ENCODE assay signal across 10 cellular contexts in the genomic region with DNA sequence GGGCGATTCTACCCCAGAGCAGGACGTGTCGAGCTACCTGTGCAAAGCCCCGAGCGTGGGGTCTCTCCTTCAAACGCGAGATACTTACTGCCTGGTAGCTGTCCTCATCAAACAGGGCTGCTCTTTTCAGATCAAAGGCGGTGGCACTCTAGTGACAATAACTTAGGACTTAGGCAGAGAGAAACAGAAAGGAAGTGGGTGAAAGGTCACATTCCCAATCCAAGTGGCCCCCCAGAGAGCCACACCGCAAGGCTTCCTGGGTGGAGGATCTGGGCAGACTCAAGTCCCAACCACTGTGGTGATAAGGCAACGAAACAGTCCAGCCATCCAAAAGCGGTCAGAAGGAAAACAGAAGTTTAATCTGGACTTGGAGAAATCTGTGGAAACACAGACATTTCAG.
DNase-seq lines count a peak whose midpoint lies in the region; ATAC-seq and TF ChIP-seq lines count a peak whose summit lies in the region.
"Had no signal": no experiment of that assay in that cellular context is flagged by ENCODE, and none has a peak within 500 bp of the region (broad histone marks: within the 10 kb centered on the region; RNA-seq: fewer than 3 reads in every experiment).

No MANE protein-coding gene starts in this region.

- H3K27ac ChIP-seq in SJCRH30: 0 out of 2 replicates have a peak overlapping the region, but pooled peaks have one; percentile 8
- no peak overlapping the region for H3K27ac ChIP-seq in neuronal stem cell (replicated peaks; ENCODE audit: low read length)

- H2AK5ac ChIP-seq in neuronal stem cell (ENCODE audit: low read depth, low read length): no peak overlapping the region

- H4K8ac ChIP-seq in neuronal stem cell (ENCODE audit: low read depth, low read length): no peak overlapping the region

- POLR2A ChIA-PET in AG04449 (lab: Yijun Ruan, JAX): no interaction called here

- no peak overlapping the region for H3K23ac ChIP-seq in neuronal stem cell (ENCODE audit: low read depth, low read length, poor library complexity)

- H3K4me1 ChIP-seq in SJCRH30: peaks cover 47% of the 10 kb centered on the region
- H3K4me1 ChIP-seq in neuronal stem cell (ENCODE audit: control insufficient read depth in 2 of 2, insufficient read depth in 1 of 2, low read depth in 1 of 2, low read length in 2 of 2): peaks cover 2 to 19% of the 10 kb centered on the region in 2 donors

- H2BK120ac ChIP-seq in neuronal stem cell (ENCODE audit: low read depth, low read length): no peak overlapping the region

- H2BK5ac ChIP-seq in neuronal stem cell (ENCODE audit: low read length): no peak overlapping the region

- TF ChIP-seq CTCF in AG04449 (IDR thresholded peaks at IDR 0.05; ENCODE audit: insufficient read depth, low read length, missing control alignments): no peak
- TF ChIP-seq CTCF in fibroblast of the aortic adventitia (IDR thresholded peaks at IDR 0.05; ENCODE audit: insufficient read depth, low read length): no peak

- H3K4me3 ChIP-seq in AG04449 (ENCODE audit: low read depth, low read length) (peak overlapping the region; percentile 29), SJCRH30 (no peak overlapping the region), fibroblast of the aortic adventitia (ENCODE audit: low read depth, low read length) (peak overlapping the region; percentile 46), neuronal stem cell (ENCODE audit: low read length in 2 of 2) (no peak overlapping the region)

- ATAC-seq in GM21723 (IDR thresholded peaks at IDR 0.05; ENCODE audit: unreplicated experiment): no peak
- ATAC-seq: activated T-cell treated with anti-CD3 and anti-CD28 coated beads, Interleukin-2, amount 50 U/mL, for 72 hours had no signal

- no peaks in the 10 kb centered on the region for H3K79me1 ChIP-seq in neuronal stem cell (ENCODE audit: low read depth, low read length)

- H2AFZ ChIP-seq in neuronal stem cell (ENCODE audit: low read length): no peak overlapping the region

- no peak overlapping the region for H3K4ac ChIP-seq in neuronal stem cell (ENCODE audit: low read length)

- no peak overlapping the region for H3K4me2 ChIP-seq in neuronal stem cell (ENCODE audit: insufficient read depth, low read length, poor library complexity, severe bottlenecking)

- no CpG with 5 or more reads among the region's 11 CpGs for WGBS in neuronal stem cell (ENCODE audit: extremely low coverage in 2 of 2, insufficient read length in 2 of 2, insufficient replicate concordance in 1 of 2), 2 donors

- no peak overlapping the region for H3K9ac ChIP-seq in neuronal stem cell (ENCODE audit: low read depth, low read length, poor library complexity)

- H4K91ac ChIP-seq in neuronal stem cell (ENCODE audit: low read depth, low read length, poor library complexity): no peak overlapping the region

- H3K9me3 ChIP-seq in SJCRH30 (replicated peaks) (no peaks in the 10 kb centered on the region; the same call in 1 of the 2 replicates), neuronal stem cell (replicated peaks in 1 of 2; ENCODE audit: control insufficient read depth in 2 of 2, insufficient read depth in 1 of 2, low read depth in 1 of 2, low read length in 2 of 2) (no peaks in the 10 kb centered on the region)

- H3K27me3 ChIP-seq in SJCRH30: no peaks in the 10 kb centered on the region
- no peaks in the 10 kb centered on the region for H3K27me3 ChIP-seq in neuronal stem cell (ENCODE audit: control insufficient read depth in 3 of 3, insufficient read depth in 3 of 3, low read depth in 1 of 3, low read length in 3 of 3)

- H2BK12ac ChIP-seq in neuronal stem cell (ENCODE audit: low read length): no peak overlapping the region

- H3K36me3 ChIP-seq in SJCRH30 (no peaks in the 10 kb centered on the region), neuronal stem cell (replicated peaks in 1 of 2; ENCODE audit: control insufficient read depth in 2 of 2, insufficient read depth in 2 of 2, low read length in 2 of 2) (no peaks in the 10 kb centered on the region)

- DNase-seq in AG04449 (ENCODE audit: low read depth, low spot score) (no peak), SJCRH30 (no peak), fibroblast of the aortic adventitia (ENCODE audit: low read depth) (peak; percentile 84), neuronal stem cell (ENCODE audit: low spot score) (peak; percentile 37), NCI-H524 treated with DMSO at 0.1 percent for 48 hours (lab: John Stamatoyannopoulos, UW) (no peak), cerebellar cortex (ENCODE audit: low spot score) (no peak)
- DNase-seq in activated CD8-positive, alpha-beta memory T cell treated with anti-CD3 and anti-CD28 coated beads, Interleukin-2, amount 50 U/mL, for 4 hours: no peak
- DNase-seq: SHP77 had no signal

- CTCF ChIA-PET in AG04449 (lab: Yijun Ruan, JAX): no interaction called here

- H3K18ac ChIP-seq in neuronal stem cell (ENCODE audit: low read length): peak overlapping the region; percentile 19

- no peak overlapping the region for H2BK15ac ChIP-seq in neuronal stem cell (ENCODE audit: low read length)

- no peak overlapping the region for H3K14ac ChIP-seq in neuronal stem cell (ENCODE audit: low read length)

Comparison
In these comparisons a context has a peak if more than half of its experiments do, and no peak if none do; other contexts are left out.
1. DNase-seq: peak in fibroblast of the aortic adventitia (single experiment) and neuronal stem cell (single experiment); none in AG04449 (single experiment), SJCRH30 (0 of 2), NCI-H524 treated with DMSO at 0.1 percent for 48 hours (single experiment), activated CD8-positive, alpha-beta memory T cell treated with anti-CD3 and anti-CD28 coated beads, Interleukin-2, amount 50 U/mL, for 4 hours (single experiment) and cerebellar cortex (single experiment).
2. H3K4me3 ChIP-seq: peak in AG04449 (single experiment) and fibroblast of the aortic adventitia (single experiment); none in SJCRH30 (single experiment) and neuronal stem cell (0 of 2).